In genomic region chr17:17303010-17303846, GRCh38 we compare ENCODE assay signal across 8 cellular contexts. TPM values are rescaled to one million over a fixed set of nuclear protein-coding genes. Genes with fewer than 3 reads are reported as not detected.
DNase-seq lines count a peak whose midpoint lies in the region; ATAC-seq and TF ChIP-seq lines count a peak whose summit lies in the region.

Gene NT5M (plus strand): TSS chr17:17303373. CDS start chr17:17303551, 178 bp downstream.

- H3K27ac ChIP-seq in liver (ENCODE audit: low read depth in 1 of 2, low read length in 2 of 2): peak within 1 kb of the TSS in 1 of 2 donors; percentile 39

- H3K27me3 Mint-ChIP-seq in dendritic cell treated with granulocyte-macrophage colony-stimulating factor and Interleukin-4, amounts not matched to agents 40 ng/mL and 50 ng/mL, for 4 days: peaks cover 23% of the 10 kb centered on the region

- no peaks in the 10 kb centered on the region for H3K9me3 Mint-ChIP-seq in dendritic cell treated with granulocyte-macrophage colony-stimulating factor and Interleukin-4, amounts not matched to agents 40 ng/mL and 50 ng/mL, for 4 days

- no peak for TF ChIP-seq RAD21 in liver (IDR thresholded peaks at IDR 0.05)

- peaks cover 31% of the 10 kb centered on the region for H3K4me1 Mint-ChIP-seq in dendritic cell treated with granulocyte-macrophage colony-stimulating factor and Interleukin-4, amounts not matched to agents 40 ng/mL and 50 ng/mL, for 4 days (ENCODE audit: low read depth)

- DNase-seq in DMS153 (lab: John Stamatoyannopoulos, UW) (peak; percentile 37), DMS153 treated with DMSO at 0.1 percent for 48 hours (lab: John Stamatoyannopoulos, UW; ENCODE audit: unreplicated experiment) (no peak), NCI-H460 (ENCODE audit: extremely low read depth, low read depth) (peak; percentile 60)
- peak; percentile 79 for DNase-seq in activated CD4-positive, alpha-beta T cell treated with anti-CD3 and anti-CD28 coated beads for 48 hours
- DNase-seq in stimulated activated CD4-positive, alpha-beta T cell treated with anti-CD3 and anti-CD28 coated beads, Interleukin-2, amount 100 ng/mL, for 4 hours (ENCODE audit: low read depth): peak; percentile 59

- H3K9me3 ChIP-seq in liver (ENCODE audit: control insufficient read depth in 4 of 4, low read length in 3 of 4): no peaks in the 10 kb centered on the region

- intact Hi-C loops in dendritic cell treated with granulocyte-macrophage colony-stimulating factor and Interleukin-4, amounts not matched to agents 40 ng/mL and 50 ng/mL, for 4 days (cut with micrococcal nuclease): no loop called here

- H3K36me3 Mint-ChIP-seq in dendritic cell treated with granulocyte-macrophage colony-stimulating factor and Interleukin-4, amounts not matched to agents 40 ng/mL and 50 ng/mL, for 4 days (ENCODE audit: low read depth): no peaks in the 10 kb centered on the region

- H3K4me3 Mint-ChIP-seq in dendritic cell treated with granulocyte-macrophage colony-stimulating factor and Interleukin-4, amounts not matched to agents 40 ng/mL and 50 ng/mL, for 4 days: peak within 1 kb of the TSS; percentile 78

- no peaks in the 10 kb centered on the region for H3K36me3 ChIP-seq in liver (ENCODE audit: control insufficient read depth in 4 of 4, insufficient read depth in 3 of 4, low read depth in 1 of 4, low read length in 3 of 4)

- H3K9ac ChIP-seq in liver (ENCODE audit: low read depth in 1 of 2, low read length in 2 of 2): peak within 1 kb of the TSS in 1 of 2 donors; percentile 2

- peak within 1 kb of the TSS; percentile 41 for H3K27ac Mint-ChIP-seq in dendritic cell treated with granulocyte-macrophage colony-stimulating factor and Interleukin-4, amounts not matched to agents 40 ng/mL and 50 ng/mL, for 4 days

- WGBS in liver: under 1% methylated on average over 107 of the region's 107 CpGs

- TF ChIP-seq CTCF in liver (IDR thresholded peaks at IDR 0.05; ENCODE audit: low read depth, low read length, missing input control): no peak

- H3K4me3 ChIP-seq in liver (ENCODE audit: low read depth in 1 of 3, low read length in 3 of 3): peak within 1 kb of the TSS; percentile 33 to 85 (median 57)

- ATAC-seq in HG03039 (IDR thresholded peaks at IDR 0.05; ENCODE audit: unreplicated experiment): peak; percentile 41

- no peaks in the 10 kb centered on the region for H3K27me3 ChIP-seq in liver (ENCODE audit: control insufficient read depth in 4 of 4, insufficient read depth in 4 of 4, low read length in 3 of 4)

- peaks cover 0 to 13% (median 4%) of the 10 kb centered on the region in 4 donors for H3K4me1 ChIP-seq in liver (ENCODE audit: control insufficient read depth in 4 of 4, insufficient read depth in 4 of 4, low read length in 3 of 4)

TF ChIP-seq in liver, 16 proteins besides CTCF, POLR2A, EP300 and RAD21:
- no peak for TF ChIP-seq HNF4G (IDR thresholded peaks at IDR 0.05)
- no peak for TF ChIP-seq FOXA1 (IDR thresholded peaks at IDR 0.05)
- TF ChIP-seq NR2F2 (IDR thresholded peaks at IDR 0.05): no peak
- TF ChIP-seq SP1 (IDR thresholded peaks at IDR 0.05): no peak
- no peak for TF ChIP-seq YY1 (IDR thresholded peaks at IDR 0.05)
- no peak for TF ChIP-seq RXRA (IDR thresholded peaks at IDR 0.05)
- TF ChIP-seq FOXA2 (IDR thresholded peaks at IDR 0.05): no peak
- TF ChIP-seq REST (IDR thresholded peaks at IDR 0.05): no peak
- TF ChIP-seq ATF3 (IDR thresholded peaks at IDR 0.05): no peak
- TF ChIP-seq HNF4A (conservative IDR thresholded peaks at IDR 0.05): no peak
- no peak for TF ChIP-seq ZBTB33 (IDR thresholded peaks at IDR 0.05)
- TF ChIP-seq MAX (IDR thresholded peaks at IDR 0.05): no peak
- no peak for TF ChIP-seq GABPA (IDR thresholded peaks at IDR 0.05 in 1 of 2, conservative IDR thresholded peaks at IDR 0.05 in 1 of 2)
- TF ChIP-seq TAF1 (conservative IDR thresholded peaks at IDR 0.05): no peak
- no peak for TF ChIP-seq JUND (IDR thresholded peaks at IDR 0.05)
- no peak for TF ChIP-seq EGR1 (IDR thresholded peaks at IDR 0.05; ENCODE audit: low read depth in 2 of 2)
TF ChIP-seq in liver: peak in this region for 0.

RNA-seq across cellular contexts. Expression of gene NT5M, which starts in this region (rescaled TPM):
- 12.5 and 15.3 TPM in 2 replicates for total RNA-seq in NCI-H460 (2014; rRNA removed; shearing (Covaris generic))
- 32.6 and 35.6 TPM in 2 replicates for polyA plus RNA-seq in NCI-H460 (2014; cell fraction: nucleus; rRNA removed)
- total RNA-seq in liver: 1 to 10 TPM in 1 of 2 donors, under 1 TPM in 1; 0.42 to 7.9 TPM
- polyA plus RNA-seq in liver: under 1 TPM; 0.51 to 0.80 TPM
